In the genomic region with DNA sequence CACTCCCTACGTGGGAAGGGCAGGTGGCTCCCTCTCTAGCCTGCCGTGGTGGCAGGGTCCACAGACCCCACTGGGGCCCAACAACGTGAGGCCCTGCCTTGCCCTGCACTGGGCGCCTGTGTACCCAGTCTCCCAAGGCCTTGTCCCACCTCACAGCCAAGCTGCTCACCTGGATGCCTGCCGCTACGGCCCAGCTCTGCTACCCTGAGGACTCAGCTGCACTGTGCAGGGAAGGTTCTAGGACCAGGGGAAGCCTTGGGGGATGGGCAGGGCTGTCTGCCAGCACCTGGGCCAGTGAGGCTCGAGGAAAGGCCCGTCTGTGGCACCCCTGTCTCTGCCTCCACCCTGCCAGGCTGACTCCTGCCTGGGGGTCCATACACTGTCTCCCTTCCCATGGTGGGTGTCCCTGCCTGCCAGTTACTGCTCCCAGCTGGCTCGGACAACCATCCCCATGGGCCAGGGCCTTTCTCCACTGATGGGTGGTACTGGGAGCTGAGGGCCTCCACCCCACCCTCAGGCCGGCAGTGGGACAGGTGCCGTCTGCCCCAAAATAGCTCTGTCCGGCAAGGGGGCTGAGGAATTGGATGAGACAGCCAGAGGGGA, we compare ENCODE assay signal across 21 cellular contexts. TPM values are rescaled to one million over a fixed set of nuclear protein-coding genes. Genes with fewer than 3 reads are reported as not detected.
DNase-seq lines count a peak whose midpoint lies in the region; ATAC-seq and TF ChIP-seq lines count a peak whose summit lies in the region.
"Had no signal": no experiment of that assay in that cellular context is flagged by ENCODE, and none has a peak within 500 bp of the region (broad histone marks: within the 10 kb centered on the region; RNA-seq: fewer than 3 reads in every experiment).

No MANE protein-coding gene starts in this region.

- H3K4me1 Mint-ChIP-seq in endodermal cell, result peaks cover 16% of the 10 kb centered on the region

- no peak overlapping the region for H3K4me3 ChIP-seq in endodermal cell (ENCODE audit: low read length)
- no peak overlapping the region for H3K4me3 ChIP-seq in right lobe of liver
- no peak overlapping the region for H3K4me3 ChIP-seq in spleen
- H3K4me3 ChIP-seq: BLaER1 treated with 17β-estradiol and CSF1 and Interleukin-3, amounts not matched to agents 10 nM and 100 nM; GM12878 had no signal

- TF ChIP-seq CTCF in endodermal cell (conservative IDR thresholded peaks at IDR 0.05) (no peak), right lobe of liver (IDR thresholded peaks at IDR 0.05) (no peak), spleen (IDR thresholded peaks at IDR 0.05 in 8 of 11, conservative IDR thresholded peaks at IDR 0.05 in 3 of 11) (no peak), GM20000 (IDR thresholded peaks at IDR 0.05; ENCODE audit: extremely low read depth, missing control alignments) (no peak)

- intact Hi-C loops in Right ventricle myocardium superior (cut with DNase I), result no loop called here
- intact Hi-C loops in left cardiac atrium (cut with DNase I), result no loop called here
- intact Hi-C loops in right lobe of liver (cut with DNase I), result no loop called here
- intact Hi-C loops in spleen (cut with DNase I; ENCODE audit: low total_unique reads), result no loop called here

- no peak overlapping the region for H3K9ac ChIP-seq in endodermal cell (ENCODE audit: extremely low read depth, low read length, poor library complexity, severe bottlenecking)
- H3K9ac ChIP-seq: KMS-11 had no signal

- H3K9me3 Mint-ChIP-seq in endodermal cell, result no peaks in the 10 kb centered on the region
- H3K9me3 Mint-ChIP-seq: CD8-positive, alpha-beta memory T cell had no signal

- H3K27me3 ChIP-seq in endodermal cell (ENCODE audit: control insufficient read depth, insufficient read depth, low read length, poor library complexity, severe bottlenecking), result no peaks in the 10 kb centered on the region
- H3K27me3 ChIP-seq in right lobe of liver, result no peaks in the 10 kb centered on the region
- H3K27me3 ChIP-seq in spleen (replicated peaks in 1 of 7), result no peaks in the 10 kb centered on the region
- H3K27me3 ChIP-seq: BLaER1 treated with 17β-estradiol and CSF1 and Interleukin-3, amounts not matched to agents 10 nM and 100 nM had no signal

- no peak overlapping the region for H3K4me3 Mint-ChIP-seq in endodermal cell
- H3K4me3 Mint-ChIP-seq: CD8-positive, alpha-beta memory T cell; HFFc6 had no signal

- H3K27me3 Mint-ChIP-seq in endodermal cell (ENCODE audit: insufficient read depth), result no peaks in the 10 kb centered on the region
- H3K27me3 Mint-ChIP-seq: CD8-positive, alpha-beta memory T cell had no signal

- TF ChIP-seq POLR2A in right lobe of liver (IDR thresholded peaks at IDR 0.05), result no peak
- no peak for TF ChIP-seq POLR2A in spleen (IDR thresholded peaks at IDR 0.05)

- WGBS in endodermal cell (ENCODE audit: insufficient coverage in 1 of 2, insufficient read length in 1 of 2), 2 experiments, result 95 to 100% methylated on average over 7 to 12 of the region's 12 CpGs
- 100% methylated on average over 1 of the region's 12 CpGs for WGBS in right lobe of liver (ENCODE audit: insufficient coverage, low coverage, low lambda C conversion rate, missing lambda C conversion rate)
- WGBS in spleen, 5 donors, result 84 to 89% (median 87%) methylated on average over 6 to 12 of the region's 12 CpGs

- H3K36me3 ChIP-seq in endodermal cell (ENCODE audit: control insufficient read depth, insufficient read depth, low read length) (peaks cover 71% of the 10 kb centered on the region), right lobe of liver (no peaks in the 10 kb centered on the region), spleen (peaks cover 0 to 40% (median 5%) of the 10 kb centered on the region in 6 donors)

- DNase-seq in Right ventricle myocardium superior (peak; percentile 36), left cardiac atrium (no peak), endodermal cell (no peak), right lobe of liver (peak in 2 of 3 donors; percentile 26 to 52), spleen (peak; percentile 66), GM20000 (ENCODE audit: low spot score) (no peak), DMS79 (lab: John Stamatoyannopoulos, UW) (no peak)
- DNase-seq: CD8-positive, alpha-beta memory T cell; GDM1; GOT3; HFFc6; NCI-H1436 treated with DMSO at 0.1 percent for 48 hours; NCI-H2029 treated with DMSO at 0.1 percent for 48 hours; NCI-H2171 treated with DMSO at 0.1 percent for 48 hours; NCI-H446 treated with DMSO at 0.1 percent for 48 hours; PC-3 had no signal

- peaks cover 23% of the 10 kb centered on the region for H3K36me3 Mint-ChIP-seq in endodermal cell (ENCODE audit: low read depth)

- H3K27ac ChIP-seq in endodermal cell (ENCODE audit: low read depth, low read length), result no peak overlapping the region
- H3K27ac ChIP-seq in right lobe of liver, result peak overlapping the region; percentile 54 to 71 (median 60)
- peak overlapping the region in 4 of 8 donors; percentile 27 to 81 (median 58) for H3K27ac ChIP-seq in spleen
- H3K27ac ChIP-seq: KMS-11, RWPE1 had no signal

- peaks cover 5% of the 10 kb centered on the region for H3K4me1 ChIP-seq in endodermal cell (ENCODE audit: control insufficient read depth, insufficient read depth, low read length)
- H3K4me1 ChIP-seq in right lobe of liver, result peaks cover 0 to 55% (median 27%) of the 10 kb centered on the region in 4 donors
- H3K4me1 ChIP-seq in spleen, result peaks cover 48 to 100% (median 95%) of the 10 kb centered on the region in 6 donors

- ATAC-seq in Right ventricle myocardium superior (ENCODE audit: poor library complexity) (no peak), left cardiac atrium (no peak), right lobe of liver (peak; percentile 3 to 36 (median 10)), esophagus mucosa (no peak)
- ATAC-seq: GM12878, PC-3 had no signal

- H3K9me3 ChIP-seq in endodermal cell (ENCODE audit: control insufficient read depth, low read length) (no peaks in the 10 kb centered on the region), right lobe of liver (no peaks in the 10 kb centered on the region), spleen (no peaks in the 10 kb centered on the region)
- H3K9me3 ChIP-seq: BLaER1 treated with 17β-estradiol and CSF1 and Interleukin-3, amounts not matched to agents 10 nM and 100 nM had no signal

- H3K27ac Mint-ChIP-seq in endodermal cell, result peak overlapping the region; percentile 39
- H3K27ac Mint-ChIP-seq: HFFc6 had no signal

RNA-seq across cellular contexts. Expression of a gene that starts 33.2 kb away (rescaled TPM):
- 35.1 TPM for total RNA-seq in Right ventricle myocardium superior
- 10 to 100 TPM; 14.3 to 19.3 TPM for total RNA-seq in left cardiac atrium
- total RNA-seq in endodermal cell, result 100 to 1,000 TPM in 1 of 2 donors, 10 to 100 TPM in 1; 93.0 to 106 TPM
- polyA plus RNA-seq in endodermal cell (2013, experiment 1 of 2), result 81.5 TPM
- 79.0 TPM for polyA plus RNA-seq in endodermal cell (2013, experiment 2 of 2)
- 10 to 100 TPM; 18.0 to 53.5 (median 31.0) TPM for total RNA-seq in right lobe of liver
- 10 to 100 TPM; 52.2 to 99.5 (median 66.7) TPM for total RNA-seq in spleen
- 10 to 100 TPM in 1 of 3 donors, 1 to 10 TPM in 2; 7.2 to 24.7 (median 9.2) TPM for polyA plus RNA-seq in spleen
- total RNA-seq in esophagus mucosa, result 30.8 TPM

Comparison
In these comparisons a context has a peak if more than half of its experiments do, and no peak if none do; other contexts are left out.
1. DNase-seq: peak in Right ventricle myocardium superior (single experiment), right lobe of liver (2 of 3) and spleen (single experiment); none in left cardiac atrium (single experiment), endodermal cell (single experiment), GM20000 (single experiment) and DMS79 (single experiment).
2. ATAC-seq: peak in right lobe of liver (4 of 4); none in Right ventricle myocardium superior (single experiment), left cardiac atrium (0 of 2) and esophagus mucosa (single experiment).